In genomic region chr12:21130998-21131397, GRCh38 we compare ENCODE assay signal across 1 cellular context.
TF ChIP-seq lines count a peak whose summit lies in the region.

SLCO1B1 (plus strand) TSS chr12:21131194; CDS start chr12:21141575, 10,381 bp downstream.

TF ChIP-seq in liver, 16 proteins besides CTCF, POLR2A, EP300 and RAD21 (continued from another document):
- peak; percentile 72 for TF ChIP-seq REST (IDR thresholded peaks at IDR 0.05)
- peak; percentile 11 for TF ChIP-seq YY1 (IDR thresholded peaks at IDR 0.05)
- peak; percentile 93 for TF ChIP-seq TAF1 (conservative IDR thresholded peaks at IDR 0.05)
- no peak for TF ChIP-seq HNF4G (IDR thresholded peaks at IDR 0.05)
